ENCODE assay signal across 18 cellular contexts in genomic region chr4:3463556-3464348, GRCh38. TPM values are rescaled to one million over a fixed set of nuclear protein-coding genes. Genes with fewer than 3 reads are reported as not detected.
A peak's percentile ranks its signal among the peaks of the same experiment; 100 is the strongest.
DNase-seq lines count a peak whose midpoint lies in the region; ATAC-seq, FAIRE-seq and TF ChIP-seq lines count a peak whose summit lies in the region.
"Had no signal": no experiment of that assay in that cellular context is flagged by ENCODE, and none has a peak within 500 bp of the region (broad histone marks: within the 10 kb centered on the region; RNA-seq: fewer than 3 reads in every experiment).

No MANE protein-coding gene starts in this region.

- CTCF ChIA-PET in HEK293T (lab: Yijun Ruan, JAX), result interaction anchor here (0.6 kb wide), 1 partner anchor 145 kb away, joined by 3 read pairs; no protein-coding TSS in a partner anchor

- intact Hi-C loops in pancreas (cut with DNase I), result no loop called here
- intact Hi-C loops in transverse colon (cut with DNase I; ENCODE audit: low total_unique reads), result no loop called here

- H3K27me3 ChIP-seq in Peyer's patch (peaks cover 0 to 19% of the 10 kb centered on the region in 2 donors), pancreas (no peaks in the 10 kb centered on the region), transverse colon (peaks cover 42% of the 10 kb centered on the region)

- no peak for FAIRE-seq in pancreas (lab: Jason Lieb, UNC)
- FAIRE-seq: GM12891 had no signal

- POLR2A ChIA-PET in HEK293T (lab: Yijun Ruan, JAX), result no interaction called here

- TF ChIP-seq POLR2A in Peyer's patch (IDR thresholded peaks at IDR 0.05) (no peak), transverse colon (IDR thresholded peaks at IDR 0.05) (no peak)

- H3K4me3 Mint-ChIP-seq in glutamatergic neuron (ENCODE audit: unreplicated experiment), result no peak overlapping the region
- H3K4me3 Mint-ChIP-seq: activated CD4-positive, alpha-beta T cell treated with anti-CD3 and anti-CD28 coated beads, Interleukin-2, amount 10 ng/mL, durations not matched to agents 7 days and 5 days; activated T-cell treated with anti-CD3 and anti-CD28 coated beads, Interleukin-2, amount 50 U/mL, for 4 hours; type B pancreatic cell had no signal

- TF ChIP-seq EP300 in transverse colon (IDR thresholded peaks at IDR 0.05; ENCODE audit: low read depth), result no peak

- TF ChIP-seq CTCF in Peyer's patch (IDR thresholded peaks at IDR 0.05) (no peak), glutamatergic neuron (IDR thresholded peaks at IDR 0.05; ENCODE audit: partially characterized antibody, unreplicated experiment) (no peak), pancreas (IDR thresholded peaks at IDR 0.05) (no peak), transverse colon (IDR thresholded peaks at IDR 0.05) (no peak)

- in situ Hi-C loops in transverse colon (cut with MboI; ENCODE audit: low pct_ligation_motif_present in 1 of 4, low pct_unique_long_range_greater_than_20kb in 1 of 4, low sequenced_read_pairs in 3 of 4), result no loop called here

- H3K27ac ChIP-seq in Peyer's patch (peak overlapping the region in 1 of 4 donors; percentile 51), pancreas (peak overlapping the region in 2 of 4 donors; percentile 74 to 80), transverse colon (no peak overlapping the region)

- H3K27ac Mint-ChIP-seq in glutamatergic neuron (ENCODE audit: unreplicated experiment), result no peak overlapping the region
- H3K27ac Mint-ChIP-seq: activated CD4-positive, alpha-beta T cell treated with anti-CD3 and anti-CD28 coated beads, Interleukin-2, amount 10 ng/mL, durations not matched to agents 7 days and 5 days; CD4-positive, alpha-beta memory T cell; type B pancreatic cell had no signal

- H3K4me1 ChIP-seq in Peyer's patch (peaks cover 0 to 14% (median 7%) of the 10 kb centered on the region in 4 donors), pancreas (peaks cover 14 to 24% (median 24%) of the 10 kb centered on the region in 3 donors), transverse colon (peaks cover 6 to 22% (median 13%) of the 10 kb centered on the region in 4 donors)

- H3K9me3 Mint-ChIP-seq in glutamatergic neuron (ENCODE audit: unreplicated experiment), result peaks cover 7% of the 10 kb centered on the region
- H3K9me3 Mint-ChIP-seq: activated CD4-positive, alpha-beta T cell treated with anti-CD3 and anti-CD28 coated beads, Interleukin-2, amount 10 ng/mL, durations not matched to agents 7 days and 5 days had no signal

- no peaks in the 10 kb centered on the region for H3K27me3 Mint-ChIP-seq in glutamatergic neuron (ENCODE audit: unreplicated experiment)

- peak in 1 of 4 donors; percentile 5 for ATAC-seq in pancreas
- no peak for ATAC-seq in HG03139 (IDR thresholded peaks at IDR 0.05; ENCODE audit: unreplicated experiment)

- WGBS in pancreas, 2 donors, result 20 to 23% methylated on average over 34 to 42 of the region's 43 CpGs
- WGBS in transverse colon (ENCODE audit: low coverage in 1 of 2), 2 donors, result 63% methylated on average over 13 of the region's 43 CpGs; no CpG with 5 or more reads in 1 of the 2 donors

- H3K36me3 ChIP-seq in Peyer's patch (no peaks in the 10 kb centered on the region), pancreas (no peaks in the 10 kb centered on the region), transverse colon (no peaks in the 10 kb centered on the region)

- peaks cover 10% of the 10 kb centered on the region for H3K36me3 Mint-ChIP-seq in glutamatergic neuron (ENCODE audit: unreplicated experiment)
- H3K36me3 Mint-ChIP-seq: CD4-positive, alpha-beta memory T cell; type B pancreatic cell had no signal

- DNase-seq in Peyer's patch (no peak), glutamatergic neuron (peak; percentile 16), pancreas (peak in 2 of 6 donors; percentile 52 to 83), transverse colon (no peak), SIG-M5 treated with dmso at 0.1 percent for 504 hours (lab: John Stamatoyannopoulos, UW; ENCODE audit: unreplicated experiment) (no peak), D341Med (ENCODE audit: low spot score) (no peak), HEK293T (ENCODE audit: extremely low spot score) (no peak)
- DNase-seq: activated CD4-positive, alpha-beta T cell treated with anti-CD3 and anti-CD28 coated beads, Interleukin-2, amount 10 ng/mL, durations not matched to agents 7 days and 5 days; activated T-cell treated with anti-CD3 and anti-CD28 coated beads, Interleukin-2, amount 50 U/mL, for 4 hours; NCI-H1048; NCI-H82 had no signal

- H3K4me3 ChIP-seq in Peyer's patch (peak overlapping the region; percentile 26 to 57 (median 50)), pancreas (peak overlapping the region; percentile 36 to 62 (median 52)), transverse colon (peak overlapping the region in 3 of 4 donors; percentile 31 to 53 (median 42))

- H3K9me3 ChIP-seq in Peyer's patch (no peaks in the 10 kb centered on the region), pancreas (no peaks in the 10 kb centered on the region), transverse colon (no peaks in the 10 kb centered on the region)

- peaks cover 4% of the 10 kb centered on the region for H3K4me1 Mint-ChIP-seq in glutamatergic neuron (ENCODE audit: low read depth, unreplicated experiment)
- H3K4me1 Mint-ChIP-seq: activated CD4-positive, alpha-beta T cell treated with anti-CD3 and anti-CD28 coated beads, Interleukin-2, amount 10 ng/mL, durations not matched to agents 7 days and 5 days; CD4-positive, alpha-beta memory T cell had no signal

TF ChIP-seq in HEK293T, 16 proteins besides CTCF, POLR2A, EP300 and RAD21:
- TF ChIP-seq, protein P1, sequence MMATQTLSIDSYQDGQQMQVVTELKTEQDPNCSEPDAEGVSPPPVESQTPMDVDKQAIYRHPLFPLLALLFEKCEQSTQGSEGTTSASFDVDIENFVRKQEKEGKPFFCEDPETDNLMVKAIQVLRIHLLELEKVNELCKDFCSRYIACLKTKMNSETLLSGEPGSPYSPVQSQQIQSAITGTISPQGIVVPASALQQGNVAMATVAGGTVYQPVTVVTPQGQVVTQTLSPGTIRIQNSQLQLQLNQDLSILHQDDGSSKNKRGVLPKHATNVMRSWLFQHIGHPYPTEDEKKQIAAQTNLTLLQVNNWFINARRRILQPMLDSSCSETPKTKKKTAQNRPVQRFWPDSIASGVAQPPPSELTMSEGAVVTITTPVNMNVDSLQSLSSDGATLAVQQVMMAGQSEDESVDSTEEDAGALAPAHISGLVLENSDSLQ (IDR thresholded peaks at IDR 0.05), result no peak
- TF ChIP-seq CTBP1 (IDR thresholded peaks at IDR 0.05; ENCODE audit: borderline replicate concordance), result no peak
- TF ChIP-seq ELF4 (IDR thresholded peaks at IDR 0.05), result no peak
- no peak for TF ChIP-seq FOXK2 (IDR thresholded peaks at IDR 0.05)
- TF ChIP-seq BHLHE40 (IDR thresholded peaks at IDR 0.05; ENCODE audit: borderline replicate concordance), result no peak
- no peak for TF ChIP-seq ARNT (IDR thresholded peaks at IDR 0.05)
- TF ChIP-seq SUZ12 (IDR thresholded peaks at IDR 0.05), result no peak
- no peak for TF ChIP-seq L3MBTL2 (conservative IDR thresholded peaks at IDR 0.05)

RNA-seq across cellular contexts. Expression of gene DOK7, which starts 0.6 kb away (rescaled TPM):
- total RNA-seq in Peyer's patch, result 1 to 10 TPM in 2 of 4 donors, under 1 TPM in 1, not detected in 1; 0.53 to 5.7 (median 4.1) TPM
- 5.1 TPM for total RNA-seq in glutamatergic neuron (ENCODE audit: unreplicated experiment)
- total RNA-seq in pancreas, result 1 to 10 TPM; 2.5 to 8.0 (median 4.2) TPM
- polyA plus RNA-seq in pancreas, result 1 to 10 TPM; 2.8 to 5.8 TPM
- under 1 TPM in 2 of 4 donors, not detected in 2; 0.27 to 0.95 TPM for total RNA-seq in transverse colon
- total RNA-seq: activated CD4-positive, alpha-beta T cell treated with anti-CD3 and anti-CD28 coated beads, Interleukin-2, amount 10 ng/mL, durations not matched to agents 7 days and 5 days; activated T-cell treated with anti-CD3 and anti-CD28 coated beads, Interleukin-2, amount 50 U/mL, for 4 hours; CD4-positive, alpha-beta memory T cell; lung microvascular endothelial cell; T-helper 2 cell treated with Interferon-gamma antibody and Interleukin-4, amounts not matched to agents 100 ng/mL and 5 ng/mL, for 36 hours had no signal

RNA-seq across cellular contexts. Expression of gene HGFAC, which starts 22.0 kb away (rescaled TPM):
- total RNA-seq in Peyer's patch (not detected), glutamatergic neuron (ENCODE audit: unreplicated experiment) (9.4 TPM), pancreas (under 1 TPM in 3 of 6 donors, not detected in 3; 0.09 to 0.47 (median 0.13) TPM), transverse colon (not detected)
- 1 to 10 TPM; 1.2 to 2.2 TPM for polyA plus RNA-seq in pancreas
- total RNA-seq: esophagus mucosa; T-helper 2 cell treated with Interferon-gamma antibody and Interleukin-4, amounts not matched to agents 100 ng/mL and 5 ng/mL, for 36 hours had no signal
- polyA plus RNA-seq: CD4-positive, alpha-beta memory T cell had no signal
